32 cellular contexts compared by ENCODE assay signal in genomic region chr1:244913806-244914205, GRCh38.
"Had no signal": no experiment of that assay in that cellular context is flagged by ENCODE, and none has a peak within 500 bp of the region (broad histone marks: within the 10 kb centered on the region; RNA-seq: fewer than 3 reads in every experiment).

No MANE protein-coding gene starts in this region.

- H3K9me3 ChIP-seq: adrenal gland, ascending aorta, body of pancreas, breast epithelium had no signal

- H3K4me3 ChIP-seq: adrenal gland, ascending aorta, body of pancreas, breast epithelium, cardiac muscle cell had no signal

- ATAC-seq: activated naive CD4-positive, alpha-beta T cell treated with anti-CD3 and anti-CD28 coated beads, Interleukin-2, amount 50 U/mL, for 72 hours; activated naive CD8-positive, alpha-beta T cell treated with anti-CD3 and anti-CD28 coated beads, Interleukin-2, amount 50 U/mL, for 24 hours; activated T-cell treated with anti-CD3 and anti-CD28 coated beads, Interleukin-2, amount 50 U/mL, for 4 hours; activated T-cell treated with anti-CD3 and anti-CD28 coated beads, Interleukin-2, amount 50 U/mL, for 72 hours; activated T-helper 17 cell treated with anti-CD3 and anti-CD28 coated beads, Interleukin-2, amount 50 U/mL, for 72 hours; body of pancreas had no signal

- H3K27ac ChIP-seq: adrenal gland, ascending aorta, body of pancreas, brain microvascular endothelial cell, breast epithelium, cardiac muscle cell had no signal

- DNase-seq: activated effector memory CD4-positive, alpha-beta T cell treated with anti-CD3 and anti-CD28 coated beads, Interleukin-2, amount 50 U/mL, for 16 hours; activated effector memory CD4-positive, alpha-beta T cell treated with Interleukin-2 at 50 U/mL for 16 hours; activated gamma-delta T cell; activated gamma-delta T cell treated with Interleukin-2 at 50 U/mL for 16 hours; activated naive CD4-positive, alpha-beta T cell; activated naive CD4-positive, alpha-beta T cell treated with anti-CD3 and anti-CD28 coated beads for 36 hours; activated naive CD4-positive, alpha-beta T cell treated with anti-CD3 and anti-CD28 coated beads, Interleukin-2, amount 10 ng/mL, durations not matched to agents 7 days and 5 days; activated naive CD4-positive, alpha-beta T cell treated with anti-CD3 and anti-CD28 coated beads, Interleukin-2, amount 50 U/mL, for 16 hours; activated naive CD4-positive, alpha-beta T cell treated with Interleukin-2 at 50 U/mL for 16 hours; activated naive CD8-positive, alpha-beta T cell treated with anti-CD3 and anti-CD28 coated beads for 36 hours; activated naive CD8-positive, alpha-beta T cell treated with anti-CD3 and anti-CD28 coated beads, Interleukin-2, amount 10 ng/mL, durations not matched to agents 7 days and 5 days; activated naive CD8-positive, alpha-beta T cell treated with anti-CD3 and anti-CD28 coated beads, Interleukin-2, amount 50 U/mL, for 24 hours; activated T-cell treated with anti-CD3 and anti-CD28 coated beads, Interleukin-2, amount 50 U/mL, for 1 hour; activated T-cell treated with anti-CD3 and anti-CD28 coated beads, Interleukin-2, amount 50 U/mL, for 24 hours; activated T-cell treated with anti-CD3 and anti-CD28 coated beads, Interleukin-2, amount 50 U/mL, for 4 hours; activated T-cell treated with anti-CD3 and anti-CD28 coated beads, Interleukin-2, amount 50 U/mL, for 48 hours; activated T-cell treated with anti-CD3 and anti-CD28 coated beads, Interleukin-2, amount 50 U/mL, for 72 hours; adrenal gland; amniotic stem cell; amygdala; anterior cingulate cortex; aorta; body of pancreas; brain microvascular endothelial cell; caudate nucleus; central memory CD4-positive, alpha-beta T cell; cerebellar nuclear complex had no signal

- H3K27me3 ChIP-seq: adrenal gland, ascending aorta, body of pancreas, brain microvascular endothelial cell, breast epithelium had no signal

- H3K4me1 ChIP-seq: ascending aorta, body of pancreas, breast epithelium had no signal

- H3K36me3 ChIP-seq: adrenal gland, ascending aorta, brain microvascular endothelial cell, breast epithelium, cardiac muscle cell had no signal
